10 cellular contexts compared by ENCODE assay signal in the genomic region with DNA sequence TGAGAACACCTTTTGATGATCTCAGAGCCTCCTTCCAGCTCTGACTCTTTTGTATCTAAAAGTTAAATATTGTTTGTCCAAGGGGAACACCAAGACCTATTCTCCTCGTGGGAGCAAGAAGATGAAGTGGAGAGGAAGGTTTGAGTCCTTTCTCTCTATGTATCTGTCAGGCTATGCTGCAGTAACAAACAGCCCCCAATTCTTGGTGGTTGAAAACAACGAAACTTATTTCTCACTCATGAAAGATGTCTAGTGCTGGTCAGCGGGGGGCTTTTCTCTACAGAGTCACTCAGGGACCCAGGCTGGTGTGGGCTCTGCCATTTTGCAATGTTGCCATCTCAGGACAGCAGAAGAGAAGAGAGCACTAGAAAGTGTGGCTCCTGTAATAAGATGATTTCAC. TPM values are rescaled to one million over a fixed set of nuclear protein-coding genes. Genes with fewer than 3 reads are reported as not detected.
"Had no signal": no experiment of that assay in that cellular context is flagged by ENCODE, and none has a peak within 500 bp of the region (broad histone marks: within the 10 kb centered on the region; RNA-seq: fewer than 3 reads in every experiment).

No MANE protein-coding gene starts in this region.

- ATAC-seq: HCT116 had no signal

- H3K27ac Mint-ChIP-seq: IgD-negative memory B cell had no signal

- H3K4me1 Mint-ChIP-seq: IgD-negative memory B cell had no signal

- H3K27ac ChIP-seq: GM23248 had no signal

- H3K4me3 ChIP-seq: GM23248, HAP-1 had no signal

- H3K4me3 Mint-ChIP-seq: IgD-negative memory B cell had no signal

- H2AFZ ChIP-seq: GM23248 had no signal

- H3K4me1 ChIP-seq: HAP-1 had no signal

- H3K36me3 Mint-ChIP-seq: IgD-negative memory B cell had no signal

- H3K36me3 ChIP-seq: HAP-1 had no signal

- H3K9me3 ChIP-seq: HAP-1 had no signal

- FAIRE-seq: HTR-8/SVneo had no signal

- DNase-seq: GM23248, GOT3, H7, KG1 had no signal

- H3K9ac ChIP-seq: GM23248 had no signal

RNA-seq across cellular contexts. Expression of a gene that starts 6.2 kb away (rescaled TPM):
- total RNA-seq: GM23248, HT-29 had no signal
- polyA plus RNA-seq: GM23248, IgD-negative memory B cell had no signal

RNA-seq across cellular contexts. Expression of a gene that starts 13.6 kb away (rescaled TPM):
- total RNA-seq: GM23248, H4 had no signal
- polyA plus RNA-seq: GM23248, IgD-negative memory B cell had no signal
